In genomic region chr3:48439820-48440589, GRCh38 we compare ENCODE assay signal across 1 cellular context.
A peak's percentile ranks its signal among the peaks of the same experiment; 100 is the strongest.
TF ChIP-seq lines count a peak whose summit lies in the region.

TSS of gene CCDC51 (minus strand) at chr3:48440119. CDS start at chr3:48435128, 4,991 bp downstream.
TSS of gene TMA7 (plus strand) at chr3:48440257. CDS start at chr3:48440297, 40 bp downstream.

TF ChIP-seq in HEK293, 187 proteins besides CTCF, POLR2A, EP300 and RAD21 (continued from another document):
- no peak for TF ChIP-seq PRDM1 (tag by site-specific recombination; IDR thresholded peaks at IDR 0.05)
- peak; percentile 24; the same call in 1 of the 2 replicates for TF ChIP-seq ZIC2 (tag by site-specific recombination; IDR thresholded peaks at IDR 0.05)
- peak; percentile 28; the same call in 1 of the 2 replicates for TF ChIP-seq SP7 (tag by site-specific recombination; IDR thresholded peaks at IDR 0.05)
- TF ChIP-seq EGR2 (tag by site-specific recombination; IDR thresholded peaks at IDR 0.05; ENCODE audit: low read depth), result peak; percentile 62; the same call in 1 of the 2 replicates
- peak; percentile 89 for TF ChIP-seq ZBTB20 (tag by site-specific recombination; IDR thresholded peaks at IDR 0.05)
- peak; percentile 94 for TF ChIP-seq ZNF518A (tag by site-specific recombination; conservative IDR thresholded peaks at IDR 0.05; ENCODE audit: low read depth)
- peak; percentile 44; the same call in 1 of the 2 replicates for TF ChIP-seq ZNF341 (tag by site-specific recombination; IDR thresholded peaks at IDR 0.05; ENCODE audit: low read depth)
- TF ChIP-seq YY1 (tag by site-specific recombination; IDR thresholded peaks at IDR 0.05), result peak; percentile 70; the same call in 1 of the 2 replicates
- TF ChIP-seq GLIS1 (tag by site-specific recombination; IDR thresholded peaks at IDR 0.05), result peak; percentile 36
- peak; percentile 59 for TF ChIP-seq ZBTB26 (tag by site-specific recombination; optimal IDR thresholded peaks at IDR 0.05)
- TF ChIP-seq GLIS2 (tag by site-specific recombination; IDR thresholded peaks at IDR 0.05), result 0 out of 2 replicates have a peak, but pooled peaks have one; percentile 29
- TF ChIP-seq ZNF600 (tag by site-specific recombination; IDR thresholded peaks at IDR 0.05), result peak; percentile 93
- TF ChIP-seq ZNF335 (tag by site-specific recombination; conservative IDR thresholded peaks at IDR 0.05), result peak; percentile 84
- TF ChIP-seq ELK4 (IDR thresholded peaks at IDR 0.05; ENCODE audit: borderline replicate concordance, low read depth, low read length), result peak; percentile 78; the same call in 1 of the 2 replicates
- TF ChIP-seq ZEB2 (tag by site-specific recombination; IDR thresholded peaks at IDR 0.05), result peak; percentile 85
- no peak for TF ChIP-seq ZNF114 (tag by site-specific recombination; IDR thresholded peaks at IDR 0.05)
- peak; percentile 87 for TF ChIP-seq SP3 (tag by site-specific recombination; IDR thresholded peaks at IDR 0.05)
- TF ChIP-seq ZNF830 (tag by site-specific recombination; IDR thresholded peaks at IDR 0.05; ENCODE audit: low read depth), result no peak
- no peak for TF ChIP-seq ZNF211 (tag by site-specific recombination; IDR thresholded peaks at IDR 0.05; ENCODE audit: low read depth)
- peak; percentile 86 for TF ChIP-seq ZXDB (tag by site-specific recombination; IDR thresholded peaks at IDR 0.05)
- TF ChIP-seq ZNF571 (tag by site-specific recombination; IDR thresholded peaks at IDR 0.05), result no peak
- TF ChIP-seq KLF17 (tag by site-specific recombination; IDR thresholded peaks at IDR 0.05), result peak; percentile 50
- no peak for TF ChIP-seq ZNF155 (tag by site-specific recombination; IDR thresholded peaks at IDR 0.05)
- TF ChIP-seq SP2 (tag by site-specific recombination; IDR thresholded peaks at IDR 0.05), result peak; percentile 99
- TF ChIP-seq KLF1 (tag by site-specific recombination; IDR thresholded peaks at IDR 0.05), result peak; percentile 58
- TF ChIP-seq ZBTB17 (tag by site-specific recombination; IDR thresholded peaks at IDR 0.05), result peak; percentile 87
- peak; percentile 62; the same call in 1 of the 2 replicates for TF ChIP-seq KLF8 (tag by site-specific recombination; IDR thresholded peaks at IDR 0.05)
- 0 out of 2 replicates have a peak, but pooled peaks have one; percentile 25 for TF ChIP-seq TRIM28 (IDR thresholded peaks at IDR 0.05; ENCODE audit: borderline replicate concordance, low read length)
- no peak for TF ChIP-seq ZNF561 (tag by site-specific recombination; IDR thresholded peaks at IDR 0.05; ENCODE audit: borderline replicate concordance)
- TF ChIP-seq KLF9 (tag by site-specific recombination; IDR thresholded peaks at IDR 0.05; ENCODE audit: low read depth), result 0 out of 2 replicates have a peak, but pooled peaks have one; percentile 25
- TF ChIP-seq ZSCAN16 (tag by site-specific recombination; IDR thresholded peaks at IDR 0.05), result no peak
- peak; percentile 51; the same call in 1 of the 2 replicates for TF ChIP-seq PATZ1 (tag by site-specific recombination; IDR thresholded peaks at IDR 0.05)
